8 cellular contexts compared by ENCODE assay signal in genomic region chr2:173963817-173964564, GRCh38. TPM values are rescaled to one million over a fixed set of nuclear protein-coding genes. Genes with fewer than 3 reads are reported as not detected.
DNase-seq lines count a peak whose midpoint lies in the region; ATAC-seq and TF ChIP-seq lines count a peak whose summit lies in the region.

No MANE protein-coding gene starts in this region.

- peak; percentile 41 for ATAC-seq in HG03442 (IDR thresholded peaks at IDR 0.05; ENCODE audit: unreplicated experiment)

- peak overlapping the region; percentile 98 to 100 for H3K27ac ChIP-seq in liver (ENCODE audit: low read depth in 1 of 2, low read length in 2 of 2)

- H3K27ac Mint-ChIP-seq in dendritic cell treated with granulocyte-macrophage colony-stimulating factor and Interleukin-4, amounts not matched to agents 40 ng/mL and 50 ng/mL, for 4 days: peak overlapping the region; percentile 100

- H3K36me3 Mint-ChIP-seq in dendritic cell treated with granulocyte-macrophage colony-stimulating factor and Interleukin-4, amounts not matched to agents 40 ng/mL and 50 ng/mL, for 4 days (ENCODE audit: low read depth): peaks cover 56% of the 10 kb centered on the region

- peak overlapping the region; percentile 38 for H3K4me3 ChIP-seq in BE2C (ENCODE audit: low read depth, low read length)
- peak overlapping the region in 2 of 3 donors; percentile 73 to 97 for H3K4me3 ChIP-seq in liver (ENCODE audit: low read depth in 1 of 3, low read length in 3 of 3)

- DNase-seq in BE2C (peak; percentile 87), GM19238 (ENCODE audit: insufficient read length, low spot score) (peak; percentile 81), NCI-H69 (lab: John Stamatoyannopoulos, UW) (peak; percentile 94)
- DNase-seq in activated CD4-positive, alpha-beta T cell treated with anti-CD3 and anti-CD28 coated beads, Interleukin-2, amount 50 U/mL, for 24 hours (ENCODE audit: low read depth in 1 of 2, low spot score in 1 of 2): peak; percentile 83 to 87
- peak; percentile 89 for DNase-seq in stimulated activated CD4-positive, alpha-beta T cell treated with anti-CD3 and anti-CD28 coated beads, Interleukin-4, amount 100 ng/mL, for 24 hours

- intact Hi-C loops in dendritic cell treated with granulocyte-macrophage colony-stimulating factor and Interleukin-4, amounts not matched to agents 40 ng/mL and 50 ng/mL, for 4 days (cut with micrococcal nuclease): loop anchor here (2.0 to 10.0 kb wide), 3 partner anchors 33 to 381 kb away; no protein-coding TSS in a partner anchor

- H3K4me3 Mint-ChIP-seq in dendritic cell treated with granulocyte-macrophage colony-stimulating factor and Interleukin-4, amounts not matched to agents 40 ng/mL and 50 ng/mL, for 4 days: peak overlapping the region; percentile 87

- H3K4me1 ChIP-seq in BE2C: no peaks in the 10 kb centered on the region
- peaks cover 3 to 37% (median 20%) of the 10 kb centered on the region in 4 donors for H3K4me1 ChIP-seq in liver (ENCODE audit: control insufficient read depth in 4 of 4, insufficient read depth in 4 of 4, low read length in 3 of 4)

- H3K27me3 ChIP-seq in BE2C: no peaks in the 10 kb centered on the region
- no peaks in the 10 kb centered on the region for H3K27me3 ChIP-seq in liver (ENCODE audit: control insufficient read depth in 4 of 4, insufficient read depth in 4 of 4, low read length in 3 of 4)

- no peak for TF ChIP-seq RAD21 in liver (IDR thresholded peaks at IDR 0.05)

- H3K9ac ChIP-seq in liver (ENCODE audit: low read depth in 1 of 2, low read length in 2 of 2): peak overlapping the region; percentile 35 to 84

- peaks cover 52% of the 10 kb centered on the region for H3K4me1 Mint-ChIP-seq in dendritic cell treated with granulocyte-macrophage colony-stimulating factor and Interleukin-4, amounts not matched to agents 40 ng/mL and 50 ng/mL, for 4 days (ENCODE audit: low read depth)

- no peak for TF ChIP-seq CTCF in BE2C (IDR thresholded peaks at IDR 0.05; ENCODE audit: low read depth, low read length)
- TF ChIP-seq CTCF in liver (IDR thresholded peaks at IDR 0.05; ENCODE audit: low read depth, low read length, missing input control): no peak

- H3K27me3 Mint-ChIP-seq in dendritic cell treated with granulocyte-macrophage colony-stimulating factor and Interleukin-4, amounts not matched to agents 40 ng/mL and 50 ng/mL, for 4 days: no peaks in the 10 kb centered on the region

- H3K36me3 ChIP-seq in BE2C: no peaks in the 10 kb centered on the region
- no peaks in the 10 kb centered on the region for H3K36me3 ChIP-seq in liver (ENCODE audit: control insufficient read depth in 4 of 4, insufficient read depth in 3 of 4, low read depth in 1 of 4, low read length in 3 of 4)

- no peaks in the 10 kb centered on the region for H3K9me3 Mint-ChIP-seq in dendritic cell treated with granulocyte-macrophage colony-stimulating factor and Interleukin-4, amounts not matched to agents 40 ng/mL and 50 ng/mL, for 4 days

- H3K9me3 ChIP-seq in BE2C (no peaks in the 10 kb centered on the region), liver (ENCODE audit: control insufficient read depth in 4 of 4, low read length in 3 of 4) (no peaks in the 10 kb centered on the region)

- under 1% methylated on average over 87 of the region's 87 CpGs for WGBS in liver

TF ChIP-seq in liver, 16 proteins besides CTCF, POLR2A, EP300 and RAD21:
- TF ChIP-seq GABPA (IDR thresholded peaks at IDR 0.05 in 1 of 2, conservative IDR thresholded peaks at IDR 0.05 in 1 of 2) (peak in 1 of 2 donors; percentile 31), ZBTB33 (IDR thresholded peaks at IDR 0.05) (no peak), FOXA1 (IDR thresholded peaks at IDR 0.05) (no peak), SP1 (IDR thresholded peaks at IDR 0.05) (peak; percentile 35), EGR1 (IDR thresholded peaks at IDR 0.05; ENCODE audit: low read depth in 2 of 2) (peak in 1 of 2 donors; percentile 24)

RNA-seq across cellular contexts. Expression of gene SP3, which starts 1.2 kb away (rescaled TPM):
- 19.1 TPM for polyA plus RNA-seq in BE2C (2012; ENCODE audit: insufficient read depth, insufficient read length, low read depth)
- 10 to 100 TPM; 55.4 to 83.7 TPM for total RNA-seq in liver
- polyA plus RNA-seq in liver: 10 to 100 TPM in 1 of 2 donors, 1 to 10 TPM in 1; 10.0 to 11.0 TPM

Comparison
In these comparisons a context has a peak if more than half of its experiments do, and no peak if none do; other contexts are left out.
1. Peak in every context shown above with its lines: DNase-seq, ATAC-seq, H3K4me3 ChIP-seq and H3K27ac ChIP-seq.